In the genomic region with DNA sequence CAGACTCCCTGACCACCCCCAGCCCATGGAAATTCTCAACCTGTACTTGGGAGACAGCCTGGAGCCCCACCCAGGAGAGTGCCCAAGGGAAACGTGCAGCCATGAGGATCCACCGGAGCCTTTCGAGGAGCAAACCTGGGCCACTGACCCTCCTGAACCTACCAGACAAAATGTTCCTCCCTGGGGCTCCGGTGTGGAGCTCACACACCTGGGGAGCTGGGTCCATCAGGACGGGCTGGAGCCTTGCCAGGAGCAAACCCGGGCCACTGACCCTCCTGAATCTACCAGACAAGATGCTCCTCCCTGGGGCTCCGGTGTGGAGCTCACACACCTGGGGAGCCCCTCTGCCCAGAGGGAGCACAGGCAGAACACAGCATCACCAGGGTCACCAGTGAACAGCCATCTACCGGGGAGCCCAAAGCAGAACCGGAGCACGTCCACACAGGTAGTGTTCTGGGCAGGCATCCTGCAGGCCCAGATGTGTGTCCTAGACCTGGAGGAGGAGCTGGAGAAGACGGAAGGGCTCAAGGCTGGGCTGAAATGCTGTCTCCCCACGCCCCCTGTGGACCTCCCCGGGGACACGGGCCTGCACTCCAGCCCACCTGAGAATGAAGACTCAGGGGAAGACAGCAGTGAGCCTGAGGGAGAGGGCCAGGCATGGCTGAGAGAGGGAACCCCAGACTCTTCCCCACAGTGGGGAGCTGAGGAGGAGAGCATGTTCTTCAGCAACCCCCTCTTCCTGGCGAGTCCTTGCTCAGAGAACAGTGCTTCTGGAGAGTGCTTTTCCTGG, we compare ENCODE assay signal across 18 cellular contexts. TPM values are rescaled to one million over a fixed set of nuclear protein-coding genes. Genes with fewer than 3 reads are reported as not detected.
DNase-seq lines count a peak whose midpoint lies in the region; ATAC-seq and TF ChIP-seq lines count a peak whose summit lies in the region.
"Had no signal": no experiment of that assay in that cellular context is flagged by ENCODE, and none has a peak within 500 bp of the region (broad histone marks: within the 10 kb centered on the region; RNA-seq: fewer than 3 reads in every experiment).

No MANE protein-coding gene starts in this region.

- no peak for ATAC-seq in CD4-positive, alpha-beta T cell (ENCODE audit: poor library complexity)
- ATAC-seq in GM21381 (IDR thresholded peaks at IDR 0.05; ENCODE audit: unreplicated experiment) (no peak), GM19467 (IDR thresholded peaks at IDR 0.05; ENCODE audit: unreplicated experiment) (no peak)
- ATAC-seq: right lobe of liver had no signal

- no peak for TF ChIP-seq CTCF in CD4-positive, alpha-beta T cell (IDR thresholded peaks at IDR 0.05)
- TF ChIP-seq CTCF in neutrophil (IDR thresholded peaks at IDR 0.05) = no peak

- peaks cover 80% of the 10 kb centered on the region for H3K36me3 ChIP-seq in neutrophil
- H3K36me3 ChIP-seq: right lobe of liver had no signal

- no peaks in the 10 kb centered on the region for H3K9me3 Mint-ChIP-seq in activated CD4-positive, alpha-beta memory T cell treated with anti-CD3 and anti-CD28 coated beads, Interleukin-2, amount 10 ng/mL, durations not matched to agents 7 days and 5 days
- H3K9me3 Mint-ChIP-seq in activated CD4-positive, alpha-beta memory T cell treated with anti-CD3 and anti-CD28 coated beads for 36 hours = no peaks in the 10 kb centered on the region
- H3K9me3 Mint-ChIP-seq in CD4-positive, alpha-beta T cell = no peaks in the 10 kb centered on the region
- no peaks in the 10 kb centered on the region for H3K9me3 Mint-ChIP-seq in activated naive CD8-positive, alpha-beta T cell (ENCODE audit: low read depth)

- no peak for DNase-seq in activated CD4-positive, alpha-beta memory T cell treated with anti-CD3 and anti-CD28 coated beads, Interleukin-2, amount 10 ng/mL, durations not matched to agents 7 days and 5 days
- no peak for DNase-seq in activated CD4-positive, alpha-beta memory T cell treated with anti-CD3 and anti-CD28 coated beads for 36 hours
- DNase-seq in CD4-positive, alpha-beta T cell = no peak
- no peak for DNase-seq in C1 segment of cervical spinal cord (lab: John Stamatoyannopoulos, UW)
- DNase-seq: activated gamma-delta T cell, DMS79, glutamatergic neuron, NCI-H1417 treated with DMSO at 0.1 percent for 48 hours, stomach had no signal

- peak overlapping the region in 1 of 2 experiments; percentile 63 for H3K4me3 ChIP-seq in neutrophil (ENCODE audit: low read depth in 1 of 2, low read length in 1 of 2)
- H3K4me3 ChIP-seq: A549, left lung, right lobe of liver, stomach had no signal

- intact Hi-C loops in activated CD4-positive, alpha-beta memory T cell treated with anti-CD3 and anti-CD28 coated beads for 36 hours (cut with micrococcal nuclease) = no loop called here
- intact Hi-C loops in CD4-positive, alpha-beta T cell (cut with DNase I, micrococcal nuclease) = no loop called here

- H3K27me3 ChIP-seq in CD4-positive, alpha-beta T cell (ENCODE audit: control insufficient read depth, insufficient read depth, low read length) = no peaks in the 10 kb centered on the region
- no peaks in the 10 kb centered on the region for H3K27me3 ChIP-seq in neutrophil
- H3K27me3 ChIP-seq: left lung, right lobe of liver, stomach had no signal

- CTCF ChIA-PET in activated CD4-positive, alpha-beta memory T cell treated with anti-CD3 and anti-CD28 coated beads, Interleukin-2, amount 10 ng/mL, durations not matched to agents 7 days and 5 days (lab: Charles Lee) = interaction anchor here (1.1 to 5.2 kb wide), 4 partner anchors 8 to 103 kb away, joined by 3 to 68 read pairs (median 13); no protein-coding TSS in a partner anchor
- CTCF ChIA-PET in activated CD4-positive, alpha-beta memory T cell treated with anti-CD3 and anti-CD28 coated beads for 36 hours (lab: Charles Lee) = interaction anchor here (1.2 to 5.2 kb wide), 6 partner anchors 8 to 103 kb away, joined by 3 to 56 read pairs (median 12); no protein-coding TSS in a partner anchor
- CTCF ChIA-PET in CD4-positive, alpha-beta T cell (lab: Charles Lee) = interaction anchor here (1.7 to 2.7 kb wide), 2 partner anchors 16 to 46 kb away, joined by 4 to 11 read pairs; no protein-coding TSS in a partner anchor

- peak overlapping the region; percentile 71 for H3K27ac Mint-ChIP-seq in activated CD4-positive, alpha-beta memory T cell treated with anti-CD3 and anti-CD28 coated beads, Interleukin-2, amount 10 ng/mL, durations not matched to agents 7 days and 5 days
- no peak overlapping the region for H3K27ac Mint-ChIP-seq in activated CD4-positive, alpha-beta memory T cell treated with anti-CD3 and anti-CD28 coated beads for 36 hours
- H3K27ac Mint-ChIP-seq in CD4-positive, alpha-beta T cell = peak overlapping the region; percentile 93
- peak overlapping the region; percentile 96 for H3K27ac Mint-ChIP-seq in activated naive CD8-positive, alpha-beta T cell

- POLR2A ChIA-PET in activated CD4-positive, alpha-beta memory T cell treated with anti-CD3 and anti-CD28 coated beads, Interleukin-2, amount 10 ng/mL, durations not matched to agents 7 days and 5 days (lab: Charles Lee) = interaction anchor here (1.2 to 2.1 kb wide), 7 partner anchors 8 to 44 kb away, joined by 4 to 12 read pairs (median 5); a partner anchor contains a TSS
- POLR2A ChIA-PET in activated CD4-positive, alpha-beta memory T cell treated with anti-CD3 and anti-CD28 coated beads for 36 hours (lab: Charles Lee) = interaction anchor here (1.5 to 1.8 kb wide), 2 partner anchors 8 to 11 kb away, joined by 3 to 10 read pairs; a partner anchor contains a TSS
- POLR2A ChIA-PET in CD4-positive, alpha-beta T cell (lab: Charles Lee) = interaction anchor here (0.7 to 4.6 kb wide), 5 partner anchors 8 to 44 kb away, joined by 3 to 22 read pairs (median 4); a partner anchor contains a TSS

- no peaks in the 10 kb centered on the region for H3K27me3 Mint-ChIP-seq in activated CD4-positive, alpha-beta memory T cell treated with anti-CD3 and anti-CD28 coated beads, Interleukin-2, amount 10 ng/mL, durations not matched to agents 7 days and 5 days
- no peaks in the 10 kb centered on the region for H3K27me3 Mint-ChIP-seq in activated CD4-positive, alpha-beta memory T cell treated with anti-CD3 and anti-CD28 coated beads for 36 hours
- no peaks in the 10 kb centered on the region for H3K27me3 Mint-ChIP-seq in CD4-positive, alpha-beta T cell
- H3K27me3 Mint-ChIP-seq in activated naive CD8-positive, alpha-beta T cell = no peaks in the 10 kb centered on the region

- peak overlapping the region; percentile 45 for H3K27ac ChIP-seq in CD4-positive, alpha-beta T cell (ENCODE audit: low read depth, low read length)
- H3K27ac ChIP-seq in neutrophil = peak overlapping the region; percentile 92
- H3K27ac ChIP-seq: A549, C4-2B had no signal

- no peak overlapping the region for H3K4me3 Mint-ChIP-seq in activated CD4-positive, alpha-beta memory T cell treated with anti-CD3 and anti-CD28 coated beads, Interleukin-2, amount 10 ng/mL, durations not matched to agents 7 days and 5 days
- no peak overlapping the region for H3K4me3 Mint-ChIP-seq in activated CD4-positive, alpha-beta memory T cell treated with anti-CD3 and anti-CD28 coated beads for 36 hours
- no peak overlapping the region for H3K4me3 Mint-ChIP-seq in CD4-positive, alpha-beta T cell
- peak overlapping the region; percentile 27 for H3K4me3 Mint-ChIP-seq in activated naive CD8-positive, alpha-beta T cell

- peaks cover 84% of the 10 kb centered on the region for H3K36me3 Mint-ChIP-seq in activated CD4-positive, alpha-beta memory T cell treated with anti-CD3 and anti-CD28 coated beads, Interleukin-2, amount 10 ng/mL, durations not matched to agents 7 days and 5 days (ENCODE audit: low read depth)
- H3K36me3 Mint-ChIP-seq in activated CD4-positive, alpha-beta memory T cell treated with anti-CD3 and anti-CD28 coated beads for 36 hours = peaks cover 59% of the 10 kb centered on the region
- peaks cover 86% of the 10 kb centered on the region for H3K36me3 Mint-ChIP-seq in CD4-positive, alpha-beta T cell (ENCODE audit: low read depth)
- peaks cover 8% of the 10 kb centered on the region for H3K36me3 Mint-ChIP-seq in activated naive CD8-positive, alpha-beta T cell

- H3K4me1 Mint-ChIP-seq in activated CD4-positive, alpha-beta memory T cell treated with anti-CD3 and anti-CD28 coated beads, Interleukin-2, amount 10 ng/mL, durations not matched to agents 7 days and 5 days = peaks cover 89% of the 10 kb centered on the region
- peaks cover 91% of the 10 kb centered on the region for H3K4me1 Mint-ChIP-seq in activated CD4-positive, alpha-beta memory T cell treated with anti-CD3 and anti-CD28 coated beads for 36 hours (ENCODE audit: low read depth)
- H3K4me1 Mint-ChIP-seq in CD4-positive, alpha-beta T cell (ENCODE audit: low read depth) = peaks cover 91% of the 10 kb centered on the region
- peaks cover 87% of the 10 kb centered on the region for H3K4me1 Mint-ChIP-seq in activated naive CD8-positive, alpha-beta T cell (ENCODE audit: low read depth)

- H3K9me3 ChIP-seq in CD4-positive, alpha-beta T cell (ENCODE audit: control insufficient read depth, low read length) = no peaks in the 10 kb centered on the region
- no peaks in the 10 kb centered on the region for H3K9me3 ChIP-seq in neutrophil
- H3K9me3 ChIP-seq: A549, left lung, right lobe of liver, stomach had no signal

- H3K4me1 ChIP-seq in neutrophil (ENCODE audit: control insufficient read depth in 1 of 2, insufficient read depth in 1 of 2, low read depth in 1 of 2, low read length in 1 of 2) = peaks cover 99 to 100% of the 10 kb centered on the region in 2 experiments
- H3K4me1 ChIP-seq: A549 had no signal

RNA-seq across cellular contexts. Expression of a gene that starts 8.9 kb away (rescaled TPM):
- total RNA-seq in activated CD4-positive, alpha-beta memory T cell treated with anti-CD3 and anti-CD28 coated beads, Interleukin-2, amount 10 ng/mL, durations not matched to agents 7 days and 5 days = 100 to 1,000 TPM; 261 to 272 TPM
- 100 to 1,000 TPM; 156 to 170 TPM for total RNA-seq in activated CD4-positive, alpha-beta memory T cell treated with anti-CD3 and anti-CD28 coated beads for 36 hours
- total RNA-seq in CD4-positive, alpha-beta T cell = 100 to 1,000 TPM in 1 of 2 experiments, 10 to 100 TPM in 1; 96.5 to 101 TPM

RNA-seq across cellular contexts. Expression of a gene that starts 55.3 kb away (rescaled TPM):
- total RNA-seq in activated CD4-positive, alpha-beta memory T cell treated with anti-CD3 and anti-CD28 coated beads, Interleukin-2, amount 10 ng/mL, durations not matched to agents 7 days and 5 days = 1 to 10 TPM; 2.6 to 3.3 TPM
- 10 to 100 TPM in 1 of 2 experiments, 1 to 10 TPM in 1; 9.8 to 10.5 TPM for total RNA-seq in activated CD4-positive, alpha-beta memory T cell treated with anti-CD3 and anti-CD28 coated beads for 36 hours
- under 1 TPM; 0.31 to 0.58 TPM for total RNA-seq in CD4-positive, alpha-beta T cell
- total RNA-seq: astrocyte had no signal
